Comparison of ENCODE assay signal across 29 cellular contexts in the genomic region with DNA sequence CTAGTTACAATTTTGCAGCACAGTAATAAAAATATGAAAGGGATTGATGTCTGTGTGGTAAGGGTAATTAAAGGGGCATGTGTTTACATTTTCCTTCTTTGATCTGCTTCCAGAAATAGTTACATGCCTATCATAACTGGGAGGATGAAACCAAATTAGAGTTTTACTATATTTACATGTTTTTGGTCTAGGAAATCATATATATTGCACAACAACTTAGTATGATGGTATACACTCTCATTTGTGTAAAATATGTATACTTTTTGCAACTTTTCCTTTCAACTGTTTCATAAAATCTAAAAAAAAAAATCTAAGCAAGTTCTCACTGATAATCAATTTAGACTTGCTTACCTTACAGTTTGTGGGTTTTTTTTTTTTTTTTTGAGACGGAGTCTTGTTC.
"Had no signal": no experiment of that assay in that cellular context is flagged by ENCODE, and none has a peak within 500 bp of the region (broad histone marks: within the 10 kb centered on the region; RNA-seq: fewer than 3 reads in every experiment).

No MANE protein-coding gene starts in this region.

- DNase-seq: islet precursor cell; left ventricle myocardium inferior; mesendoderm; midbrain; mucosa of descending colon; naive thymus-derived CD4-positive, alpha-beta T cell; nucleus accumbens; pancreas; posterior cingulate gyrus; retina; sigmoid colon; small intestine; stimulated activated CD4-positive, alpha-beta T cell treated with anti-CD3 and anti-CD28 coated beads, Interleukin-1b, Interleukin-23, amount 100 ng/mL, for 48 hours; stimulated activated CD4-positive, alpha-beta T cell treated with anti-CD3 and anti-CD28 coated beads, Interleukin-2, amount 100 ng/mL, for 48 hours; stimulated activated CD4-positive, alpha-beta T cell treated with anti-CD3 and anti-CD28 coated beads, Interleukin-4, amount 100 ng/mL, for 4 hours; stimulated activated CD8-positive, alpha-beta memory T cell treated with anti-CD3 and anti-CD28 coated beads, Interleukin-4, amount 100 ng/mL, for 48 hours; stimulated activated naive CD4-positive, alpha-beta T cell treated with Interleukin-2 at 50 U/mL for 16 hours; stimulated activated naive CD8-positive, alpha-beta T cell treated with anti-CD3 and anti-CD28 coated beads, Interleukin-15, amount 100 ng/mL, for 72 hours; testis; thyroid gland; transverse colon; upper lobe of left lung had no signal

- ATAC-seq: mucosa of descending colon; naive thymus-derived CD4-positive, alpha-beta T cell; right cardiac atrium; stimulated activated memory B cell treated with anti-CD40 and anti-IgM and Interleukin-4, amounts not matched to agents 10 μg/mL and 1 μg/mL and 100 μg/mL, for 72 hours; stimulated activated naive CD8-positive, alpha-beta T cell treated with anti-CD3 and anti-CD28 coated beads, Interleukin-15, amount 100 ng/mL, for 72 hours had no signal

- H3K36me3 Mint-ChIP-seq: naive thymus-derived CD4-positive, alpha-beta T cell; stimulated activated memory B cell treated with anti-CD40 and anti-IgM and Interleukin-4, amounts not matched to agents 10 μg/mL and 1 μg/mL and 100 μg/mL, for 72 hours had no signal

- H3K27ac Mint-ChIP-seq: naive thymus-derived CD4-positive, alpha-beta T cell; stimulated activated memory B cell treated with anti-CD40 and anti-IgM and Interleukin-4, amounts not matched to agents 10 μg/mL and 1 μg/mL and 100 μg/mL, for 72 hours had no signal

- H3K27me3 ChIP-seq: pancreas, sigmoid colon, testis, thyroid gland, transverse colon, upper lobe of left lung, vagina had no signal

- H3K4me1 ChIP-seq: left ventricle myocardium inferior, prostate gland, sigmoid colon, transverse colon had no signal

- H3K4me1 Mint-ChIP-seq: naive thymus-derived CD4-positive, alpha-beta T cell; stimulated activated memory B cell treated with anti-CD40 and anti-IgM and Interleukin-4, amounts not matched to agents 10 μg/mL and 1 μg/mL and 100 μg/mL, for 72 hours; stimulated activated naive CD8-positive, alpha-beta T cell treated with anti-CD3 and anti-CD28 coated beads, Interleukin-15, amount 100 ng/mL, for 72 hours had no signal

- H3K9me3 Mint-ChIP-seq: nephron; stimulated activated memory B cell treated with anti-CD40 and anti-IgM and Interleukin-4, amounts not matched to agents 10 μg/mL and 1 μg/mL and 100 μg/mL, for 72 hours; stimulated activated naive CD8-positive, alpha-beta T cell treated with anti-CD3 and anti-CD28 coated beads, Interleukin-15, amount 100 ng/mL, for 72 hours had no signal

- H3K36me3 ChIP-seq: pancreas, prostate gland, sigmoid colon, thyroid gland, transverse colon, upper lobe of left lung, vagina had no signal

- H3K4me3 ChIP-seq: left ventricle myocardium inferior, lung, mucosa of descending colon, pancreas, prostate gland, sigmoid colon, testis, thyroid gland, transverse colon, upper lobe of left lung, vagina had no signal

- H3K27me3 Mint-ChIP-seq: stimulated activated naive CD8-positive, alpha-beta T cell treated with anti-CD3 and anti-CD28 coated beads, Interleukin-15, amount 100 ng/mL, for 72 hours had no signal

- H3K27ac ChIP-seq: left ventricle myocardium inferior, pancreas, prostate gland, sigmoid colon, testis, thyroid gland, transverse colon, upper lobe of left lung, vagina had no signal

- H3K9me3 ChIP-seq: left ventricle myocardium inferior, mucosa of descending colon, pancreas, prostate gland, sigmoid colon, testis, thyroid gland, transverse colon, upper lobe of left lung, vagina had no signal

- H3K4me3 Mint-ChIP-seq: naive thymus-derived CD4-positive, alpha-beta T cell; nephron; neural crest cell; stimulated activated memory B cell treated with anti-CD40 and anti-IgM and Interleukin-4, amounts not matched to agents 10 μg/mL and 1 μg/mL and 100 μg/mL, for 72 hours; stimulated activated naive CD8-positive, alpha-beta T cell treated with anti-CD3 and anti-CD28 coated beads, Interleukin-15, amount 100 ng/mL, for 72 hours had no signal
